17 cellular contexts compared by ENCODE assay signal in the genomic region with DNA sequence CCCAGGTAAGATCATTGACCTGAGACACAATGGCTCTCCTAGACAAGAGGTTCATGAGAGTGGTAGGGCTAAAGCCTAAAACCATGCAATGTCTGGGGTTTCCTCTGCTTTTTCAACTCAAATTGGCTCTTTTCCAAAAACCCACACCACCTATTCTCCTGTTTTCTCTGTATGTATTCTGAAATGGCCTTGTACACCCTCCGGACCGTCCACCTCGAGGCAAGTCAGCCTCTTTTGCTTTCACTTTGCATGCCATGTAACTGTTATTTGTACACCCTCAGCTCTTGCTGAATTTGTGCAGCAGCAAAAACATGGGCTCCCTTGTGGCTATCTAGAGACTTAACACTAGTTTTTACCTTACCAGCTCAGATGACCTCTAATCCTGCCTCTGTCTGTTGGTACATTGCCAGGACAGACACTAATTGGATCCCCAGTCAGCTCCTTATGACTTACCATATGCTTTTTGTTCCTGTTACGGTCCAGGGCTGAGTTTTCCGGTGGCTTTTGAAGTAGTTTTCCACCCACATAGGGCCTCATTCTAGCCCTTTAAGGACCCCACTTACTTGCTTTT.
"Had no signal": no experiment of that assay in that cellular context is flagged by ENCODE, and none has a peak within 500 bp of the region (broad histone marks: within the 10 kb centered on the region; RNA-seq: fewer than 3 reads in every experiment).

No MANE protein-coding gene starts in this region.

- H3K9me3 ChIP-seq: adrenal gland, tibial artery had no signal

- H3K4me1 ChIP-seq: adrenal gland, lower lobe of right lung, tibial artery had no signal

- H3K4me3 ChIP-seq: adrenal gland, hepatocyte, lower lobe of right lung, tibial artery had no signal

- H3K4me2 ChIP-seq: hepatocyte had no signal

- H3K27me3 ChIP-seq: adrenal gland, hepatocyte, neutrophil, tibial artery had no signal

- H3K27me3 Mint-ChIP-seq: activated B cell treated with CpG ODN at 0.5 μM for 24 hours; activated CD4-positive, alpha-beta T cell treated with anti-CD3 and anti-CD28 coated beads, Interleukin-2, amount 10 ng/mL, durations not matched to agents 24 days and 14 days; central memory CD8-positive, alpha-beta T cell; effector memory CD8-positive, alpha-beta T cell; naive thymus-derived CD8-positive, alpha-beta T cell had no signal

- DNase-seq: activated B cell treated with CpG ODN at 0.5 μM for 24 hours; activated CD4-positive, alpha-beta T cell treated with anti-CD3 and anti-CD28 coated beads, Interleukin-2, amount 10 ng/mL, durations not matched to agents 24 days and 14 days; activated naive CD4-positive, alpha-beta T cell treated with anti-CD3 and anti-CD28 coated beads, Interleukin-2, amount 50 U/mL, for 16 hours; effector memory CD8-positive, alpha-beta T cell; erythroblast; kidney glomerular epithelial cell; lower lobe of right lung; naive thymus-derived CD8-positive, alpha-beta T cell; posterior cingulate gyrus; stimulated activated CD4-positive, alpha-beta T cell treated with anti-CD3 and anti-CD28 coated beads, Interleukin-15, amount 100 ng/mL, for 24 hours; stimulated activated CD4-positive, alpha-beta T cell treated with anti-CD3 and anti-CD28 coated beads, Interleukin-4, amount 100 ng/mL, for 24 hours; tibial artery had no signal

- H3K36me3 ChIP-seq: adrenal gland, lower lobe of right lung, neutrophil, tibial artery had no signal

- H3K27ac ChIP-seq: adrenal gland, hepatocyte, lower lobe of right lung, neutrophil, tibial artery had no signal

- H3K4me1 Mint-ChIP-seq: activated B cell treated with CpG ODN at 0.5 μM for 24 hours; activated CD4-positive, alpha-beta T cell treated with anti-CD3 and anti-CD28 coated beads, Interleukin-2, amount 10 ng/mL, durations not matched to agents 24 days and 14 days; central memory CD8-positive, alpha-beta T cell had no signal

- H2AFZ ChIP-seq: hepatocyte had no signal

- H3K4me3 Mint-ChIP-seq: activated B cell treated with CpG ODN at 0.5 μM for 24 hours; activated CD4-positive, alpha-beta T cell treated with anti-CD3 and anti-CD28 coated beads, Interleukin-2, amount 10 ng/mL, durations not matched to agents 24 days and 14 days; central memory CD8-positive, alpha-beta T cell; effector memory CD8-positive, alpha-beta T cell; naive thymus-derived CD8-positive, alpha-beta T cell; T-helper 1 cell treated with Interleukin-12 subunit alpha and Interleukin-12 subunit beta and Interleukin-4 antibody, amounts not matched to agents 30 μg/mL and 1 μg/mL, for 36 hours had no signal

- ATAC-seq: effector memory CD8-positive, alpha-beta T cell; lower lobe of right lung; naive thymus-derived CD8-positive, alpha-beta T cell had no signal

- H3K27ac Mint-ChIP-seq: activated B cell treated with CpG ODN at 0.5 μM for 24 hours; activated CD4-positive, alpha-beta T cell treated with anti-CD3 and anti-CD28 coated beads, Interleukin-2, amount 10 ng/mL, durations not matched to agents 24 days and 14 days; effector memory CD8-positive, alpha-beta T cell; naive thymus-derived CD8-positive, alpha-beta T cell; T-helper 1 cell treated with Interleukin-12 subunit alpha and Interleukin-12 subunit beta and Interleukin-4 antibody, amounts not matched to agents 30 μg/mL and 1 μg/mL, for 36 hours had no signal

- H3K79me2 ChIP-seq: hepatocyte had no signal
